ENCODE assay signal across 8 cellular contexts in the genomic region with DNA sequence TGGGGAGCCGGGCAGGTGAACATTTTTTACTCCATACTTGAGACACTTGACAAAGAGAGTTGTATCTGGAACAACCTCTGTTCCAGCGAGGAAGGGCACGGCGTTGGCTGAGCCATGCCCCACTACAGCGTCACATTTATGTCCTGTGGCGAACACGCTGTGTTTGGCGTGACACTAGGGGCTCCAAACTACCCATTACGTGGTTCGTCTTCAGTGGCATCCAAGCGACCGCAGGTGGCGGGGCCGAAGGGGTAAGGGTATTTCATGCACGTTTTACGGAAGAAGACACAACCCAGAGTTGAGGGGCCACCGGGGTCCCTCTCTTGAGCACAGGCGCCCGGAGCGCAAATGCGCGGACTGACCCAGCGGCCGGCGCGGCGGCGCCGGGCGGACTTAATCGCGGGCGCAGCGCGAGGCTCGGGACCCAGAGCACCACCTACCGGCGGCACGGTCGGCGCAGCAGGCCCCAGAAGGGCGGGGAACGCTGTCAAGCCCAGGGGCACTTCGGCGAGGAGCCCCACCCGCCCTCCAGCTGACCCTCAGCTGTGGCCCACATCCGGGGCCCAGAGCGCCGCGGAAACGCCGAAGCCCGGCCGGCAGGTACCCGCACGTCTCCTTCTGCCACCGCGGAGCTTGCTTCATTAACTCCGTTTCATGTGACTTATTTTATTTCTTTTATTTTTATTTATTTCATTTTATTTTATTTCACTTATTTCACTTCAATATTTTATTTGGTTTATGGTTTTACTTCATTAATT. TPM values are rescaled to one million over a fixed set of nuclear protein-coding genes. Genes with fewer than 3 reads are reported as not detected.
DNase-seq lines count a peak whose midpoint lies in the region; ATAC-seq and TF ChIP-seq lines count a peak whose summit lies in the region.

No MANE protein-coding gene starts in this region.

- H3K4me1 Mint-ChIP-seq in activated T-cell treated with anti-CD3 and anti-CD28 coated beads, Interleukin-2, amount 50 U/mL, for 4 hours (ENCODE audit: low read depth): peaks cover 3% of the 10 kb centered on the region
- peaks cover 5 to 10% (median 5%) of the 10 kb centered on the region in 4 donors for H3K4me1 Mint-ChIP-seq in naive thymus-derived CD8-positive, alpha-beta T cell
- H3K4me1 Mint-ChIP-seq in stimulated activated naive B cell treated with anti-CD40 and anti-IgM and Interleukin-4, amounts not matched to agents 10 μg/mL and 1 μg/mL and 100 μg/mL, for 72 hours: peaks cover 0 to 3% of the 10 kb centered on the region in 2 donors

- TF ChIP-seq CTCF in OCI-LY7 (conservative IDR thresholded peaks at IDR 0.05; ENCODE audit: low read length) (peak; percentile 87), fibroblast of lung (conservative IDR thresholded peaks at IDR 0.05 in 1 of 2, IDR thresholded peaks at IDR 0.05 in 1 of 2; ENCODE audit: low read depth in 1 of 2, low read length in 2 of 2) (peak; percentile 69)

- H3K27ac ChIP-seq in OCI-LY7 (ENCODE audit: low read depth, low read length, poor library complexity, severe bottlenecking): no peak overlapping the region
- H3K27ac ChIP-seq in fibroblast of lung (ENCODE audit: insufficient read depth, low read length): no peak overlapping the region

- peak; percentile 68 for DNase-seq in Caki2 (ENCODE audit: low read depth)
- peak; percentile 46 for DNase-seq in HS-5 (ENCODE audit: low read depth)
- DNase-seq in OCI-LY7 (ENCODE audit: low spot score): peak; percentile 80
- DNase-seq in activated T-cell treated with anti-CD3 and anti-CD28 coated beads, Interleukin-2, amount 50 U/mL, for 4 hours: peak; percentile 49
- DNase-seq in fibroblast of lung (ENCODE audit: low read depth in 2 of 2): peak; percentile 77 to 78
- peak; percentile 7 to 70 (median 48) for DNase-seq in naive thymus-derived CD8-positive, alpha-beta T cell
- peak; percentile 71 for DNase-seq in stimulated activated naive B cell treated with anti-CD40 and anti-IgM and Interleukin-4, amounts not matched to agents 10 μg/mL and 1 μg/mL and 100 μg/mL, for 72 hours

- peak overlapping the region; percentile 67 for H3K4me3 ChIP-seq in OCI-LY7 (ENCODE audit: low read depth, low read length, poor library complexity, severe bottlenecking)
- peak overlapping the region; percentile 63 to 74 (median 70) for H3K4me3 ChIP-seq in fibroblast of lung (replicated peaks in 1 of 4; ENCODE audit: control extremely low read depth in 1 of 4, insufficient read depth in 1 of 4, low read depth in 3 of 4, low read length in 4 of 4)

- H3K9me3 ChIP-seq in OCI-LY7 (ENCODE audit: low read length) (no peaks in the 10 kb centered on the region), fibroblast of lung (ENCODE audit: control insufficient read depth, insufficient read depth, low read depth, low read length) (no peaks in the 10 kb centered on the region)

- H3K36me3 Mint-ChIP-seq in activated T-cell treated with anti-CD3 and anti-CD28 coated beads, Interleukin-2, amount 50 U/mL, for 4 hours (ENCODE audit: insufficient read depth): no peaks in the 10 kb centered on the region
- H3K36me3 Mint-ChIP-seq in naive thymus-derived CD8-positive, alpha-beta T cell: no peaks in the 10 kb centered on the region
- peaks cover 9 to 19% of the 10 kb centered on the region in 2 donors for H3K36me3 Mint-ChIP-seq in stimulated activated naive B cell treated with anti-CD40 and anti-IgM and Interleukin-4, amounts not matched to agents 10 μg/mL and 1 μg/mL and 100 μg/mL, for 72 hours

- POLR2A ChIA-PET in OCI-LY7 (lab: Charles Lee): interaction anchor here (0.6 to 0.7 kb wide), 2 partner anchors 8 to 9 kb away, joined by 3 read pairs; no protein-coding TSS in a partner anchor
- POLR2A ChIA-PET in naive thymus-derived CD8-positive, alpha-beta T cell (lab: Charles Lee): interaction anchor here (0.7 kb wide), 1 partner anchor 19 kb away, joined by 3 read pairs; no protein-coding TSS in a partner anchor

- peak; percentile 91 for ATAC-seq in GM21360 (IDR thresholded peaks at IDR 0.05; ENCODE audit: unreplicated experiment)
- ATAC-seq in activated T-cell treated with anti-CD3 and anti-CD28 coated beads, Interleukin-2, amount 50 U/mL, for 4 hours: peak; percentile 94 to 96
- peak; percentile 88 to 93 for ATAC-seq in naive thymus-derived CD8-positive, alpha-beta T cell
- ATAC-seq in stimulated activated naive B cell treated with anti-CD40 and anti-IgM and Interleukin-4, amounts not matched to agents 10 μg/mL and 1 μg/mL and 100 μg/mL, for 72 hours (replicated peaks): peak; percentile 93 to 95

- H3K27me3 Mint-ChIP-seq in activated T-cell treated with anti-CD3 and anti-CD28 coated beads, Interleukin-2, amount 50 U/mL, for 4 hours (ENCODE audit: low read depth): peaks cover 5% of the 10 kb centered on the region
- peaks cover 0 to 10% (median 2%) of the 10 kb centered on the region in 5 donors for H3K27me3 Mint-ChIP-seq in naive thymus-derived CD8-positive, alpha-beta T cell
- H3K27me3 Mint-ChIP-seq in stimulated activated naive B cell treated with anti-CD40 and anti-IgM and Interleukin-4, amounts not matched to agents 10 μg/mL and 1 μg/mL and 100 μg/mL, for 72 hours: peaks cover 8 to 11% of the 10 kb centered on the region in 2 donors

- H3K36me3 ChIP-seq in OCI-LY7 (ENCODE audit: insufficient read depth, low read length): 0 out of 2 replicates have a peak, but pooled peaks cover 5% of the 10 kb centered on the region
- H3K36me3 ChIP-seq in fibroblast of lung (ENCODE audit: control insufficient read depth, insufficient read depth, low read length): no peaks in the 10 kb centered on the region

- H3K27ac Mint-ChIP-seq in naive thymus-derived CD8-positive, alpha-beta T cell: peak overlapping the region in 3 of 10 donors; percentile 37 to 89 (median 52)
- peak overlapping the region; percentile 77 for H3K27ac Mint-ChIP-seq in stimulated activated naive B cell treated with anti-CD40 and anti-IgM and Interleukin-4, amounts not matched to agents 10 μg/mL and 1 μg/mL and 100 μg/mL, for 72 hours

- H3K79me2 ChIP-seq in OCI-LY7 (ENCODE audit: insufficient read depth, low read depth, low read length) (no peaks in the 10 kb centered on the region), fibroblast of lung (ENCODE audit: control insufficient read depth, insufficient read depth, low read length) (no peaks in the 10 kb centered on the region)

- peak overlapping the region; percentile 85 for H3K4me3 Mint-ChIP-seq in activated T-cell treated with anti-CD3 and anti-CD28 coated beads, Interleukin-2, amount 50 U/mL, for 4 hours
- peak overlapping the region; percentile 83 to 95 (median 88) for H3K4me3 Mint-ChIP-seq in naive thymus-derived CD8-positive, alpha-beta T cell
- H3K4me3 Mint-ChIP-seq in stimulated activated naive B cell treated with anti-CD40 and anti-IgM and Interleukin-4, amounts not matched to agents 10 μg/mL and 1 μg/mL and 100 μg/mL, for 72 hours: peak overlapping the region; percentile 88 to 94

- H3K9me3 Mint-ChIP-seq in activated T-cell treated with anti-CD3 and anti-CD28 coated beads, Interleukin-2, amount 50 U/mL, for 4 hours: no peaks in the 10 kb centered on the region
- H3K9me3 Mint-ChIP-seq in naive thymus-derived CD8-positive, alpha-beta T cell: no peaks in the 10 kb centered on the region
- no peaks in the 10 kb centered on the region for H3K9me3 Mint-ChIP-seq in stimulated activated naive B cell treated with anti-CD40 and anti-IgM and Interleukin-4, amounts not matched to agents 10 μg/mL and 1 μg/mL and 100 μg/mL, for 72 hours

- CTCF ChIA-PET in OCI-LY7 (lab: Charles Lee; ENCODE audit: unreplicated experiment): no interaction called here

- H3K4me2 ChIP-seq in OCI-LY7 (ENCODE audit: low read length) (peak overlapping the region; percentile 92), fibroblast of lung (ENCODE audit: extremely low read depth, insufficient read depth, low read length) (peak overlapping the region; percentile 100)

- H3K9me2 ChIP-seq in OCI-LY7 (ENCODE audit: insufficient read depth, low read length): no peaks in the 10 kb centered on the region

- intact Hi-C loops in OCI-LY7 (cut with micrococcal nuclease; ENCODE audit: unreplicated experiment): loop anchor here (1.0 kb wide), 1 partner anchor 48 kb away; no protein-coding TSS in a partner anchor

- in situ Hi-C loops in Caki2 (cut with HindIII; ENCODE audit: low pct_unique_long_range_greater_than_20kb, low sequenced_read_pairs): no loop called here

- no peaks in the 10 kb centered on the region for H3K4me1 ChIP-seq in OCI-LY7 (ENCODE audit: insufficient read depth, low read length, poor library complexity, severe bottlenecking)
- no peaks in the 10 kb centered on the region for H3K4me1 ChIP-seq in fibroblast of lung (ENCODE audit: control insufficient read depth, extremely low read depth, insufficient read depth, low read length)

- H3K27me3 ChIP-seq in fibroblast of lung (ENCODE audit: control insufficient read depth, insufficient read depth, low read length): no peaks in the 10 kb centered on the region

- H3K9ac ChIP-seq in fibroblast of lung (ENCODE audit: insufficient read depth, low read length): peak overlapping the region; percentile 52

- no TSS peak for BruUV-seq in OCI-LY7 (replicated peaks; lab: Mats Ljungman, UMichigan)

- peak overlapping the region; percentile 91 for H2AFZ ChIP-seq in OCI-LY7 (ENCODE audit: low read length)
- peak overlapping the region; percentile 92 for H2AFZ ChIP-seq in fibroblast of lung (ENCODE audit: low read length)

- H4K20me1 ChIP-seq in OCI-LY7 (ENCODE audit: insufficient read depth, low read length) (no peaks in the 10 kb centered on the region), fibroblast of lung (ENCODE audit: control insufficient read depth, extremely low read depth, insufficient read depth, low read length) (no peaks in the 10 kb centered on the region)

RNA-seq across cellular contexts. Expression of a gene that starts 36.4 kb away (rescaled TPM):
- total RNA-seq in Caki2 (2014; rRNA removed; shearing (Covaris generic); ENCODE audit: low replicate concordance): not detected in 2 replicates
- total RNA-seq in OCI-LY7 (2014; rRNA removed; shearing (Covaris generic)): not detected in 2 replicates
- total RNA-seq in OCI-LY7 (2022) (not detected in 2 replicates), fibroblast of lung (under 0.01 TPM in 1 of 2 replicates, not detected in the other)
- under 1 TPM; 0.18 to 0.25 (median 0.19) TPM for total RNA-seq in activated T-cell treated with anti-CD3 and anti-CD28 coated beads, Interleukin-2, amount 50 U/mL, for 4 hours
- 0.02 TPM in 2 replicates for polyA plus RNA-seq in fibroblast of lung
- polyA plus RNA-seq in fibroblast of lung (2012): not detected in 2 replicates
- not detected in 2 replicates for polyA minus RNA-seq in fibroblast of lung (ENCODE audit: low replicate concordance)
- not detected for total RNA-seq in naive thymus-derived CD8-positive, alpha-beta T cell
- polyA plus RNA-seq in naive thymus-derived CD8-positive, alpha-beta T cell: not detected
